30 cellular contexts compared by ENCODE assay signal in genomic region chr4:119162174-119162573, GRCh38. TPM values are rescaled to one million over a fixed set of nuclear protein-coding genes. Genes with fewer than 3 reads are reported as not detected.
"Had no signal": no experiment of that assay in that cellular context is flagged by ENCODE, and none has a peak within 500 bp of the region (broad histone marks: within the 10 kb centered on the region; RNA-seq: fewer than 3 reads in every experiment).

No MANE protein-coding gene starts in this region.

- H3K4me2 ChIP-seq: smooth muscle cell had no signal

- H3K36me3 ChIP-seq: esophagus squamous epithelium, gastrocnemius medialis, ovary, upper lobe of left lung had no signal

- H3K9me3 ChIP-seq: esophagus squamous epithelium, gastrocnemius medialis, mucosa of descending colon, ovary, upper lobe of left lung had no signal

- H3K4me3 ChIP-seq: esophagus squamous epithelium, gastrocnemius medialis, mucosa of descending colon, ovary, smooth muscle cell, upper lobe of left lung had no signal

- ATAC-seq: gastrocnemius medialis; left lobe of liver; mucosa of descending colon; stimulated activated memory B cell treated with anti-CD40 and anti-IgM and Interleukin-4, amounts not matched to agents 10 μg/mL and 1 μg/mL and 100 μg/mL, for 72 hours; stimulated activated naive CD8-positive, alpha-beta T cell treated with anti-CD3 and anti-CD28 coated beads, Interleukin-15, amount 100 ng/mL, for 72 hours had no signal

- H3K27ac ChIP-seq: epithelial cell of prostate, esophagus squamous epithelium, ovary, upper lobe of left lung had no signal

- H3K27me3 ChIP-seq: esophagus squamous epithelium, gastrocnemius medialis, ovary, upper lobe of left lung had no signal

- DNase-seq: activated CD4-positive, alpha-beta T cell treated with anti-CD3 and anti-CD28 coated beads for 48 hours; activated CD4-positive, alpha-beta T cell treated with anti-CD3 and anti-CD28 coated beads, Interleukin-2, amount 50 U/mL, for 48 hours; activated CD8-positive, alpha-beta memory T cell treated with anti-CD3 and anti-CD28 coated beads for 24 hours; activated effector memory CD4-positive, alpha-beta T cell treated with Interleukin-2 at 50 U/mL for 16 hours; activated naive CD4-positive, alpha-beta T cell treated with Interleukin-2 at 50 U/mL for 16 hours; anterior cingulate cortex; dermis blood vessel endothelial cell; effector CD4-positive, alpha-beta T cell; esophagus squamous epithelium; gastrocnemius medialis; glutamatergic neuron; hippocampal formation; immature natural killer cell; mucosa of descending colon; ovary; retina; stimulated activated CD4-positive, alpha-beta T cell treated with anti-CD3 and anti-CD28 coated beads, Interleukin-1b, Interleukin-23, amount 100 ng/mL, for 48 hours; stimulated activated CD4-positive, alpha-beta T cell treated with anti-CD3 and anti-CD28 coated beads, Interleukin-4, amount 100 ng/mL, for 4 hours; stimulated activated CD8-positive, alpha-beta memory T cell treated with anti-CD3 and anti-CD28 coated beads, Interleukin-4, amount 100 ng/mL, for 48 hours; stimulated activated naive CD8-positive, alpha-beta T cell treated with anti-CD3 and anti-CD28 coated beads, Interleukin-15, amount 100 ng/mL, for 72 hours; substantia nigra; upper lobe of left lung had no signal

- H3K4me1 ChIP-seq: esophagus squamous epithelium, gastrocnemius medialis, upper lobe of left lung had no signal

RNA-seq across cellular contexts. Expression of gene MYOZ2, which starts 26.5 kb away (rescaled TPM):
- total RNA-seq: bronchial epithelial cell; esophagus squamous epithelium; kidney epithelial cell; left lobe of liver; lung microvascular endothelial cell; smooth muscle cell; T-helper 1 cell treated with Interleukin-12 subunit alpha and Interleukin-12 subunit beta and Interleukin-4 antibody, amounts not matched to agents 30 ng/mL and 1 ng/mL, for 36 hours had no signal
- polyA plus RNA-seq: immature natural killer cell, smooth muscle cell had no signal
